In genomic region chr6:165514621-165515020, GRCh38 we compare ENCODE assay signal across 23 cellular contexts.
"Had no signal": no experiment of that assay in that cellular context is flagged by ENCODE, and none has a peak within 500 bp of the region (broad histone marks: within the 10 kb centered on the region; RNA-seq: fewer than 3 reads in every experiment).

No MANE protein-coding gene starts in this region.

- FAIRE-seq: keratinocyte had no signal

- H3K27ac ChIP-seq: colonic mucosa, epithelial cell of prostate, esophagus squamous epithelium, gastrocnemius medialis, heart right ventricle, left lung, lower lobe of right lung had no signal

- H3K27me3 ChIP-seq: colonic mucosa, esophagus squamous epithelium, gastrocnemius medialis, heart right ventricle, left lung had no signal

- DNase-seq: colonic mucosa; cortex of kidney; effector CD8-positive, alpha-beta T cell; effector memory CD8-positive, alpha-beta T cell; endodermal cell; erythroblast; esophagus squamous epithelium; foreskin fibroblast; foreskin melanocyte; gastrocnemius medialis; glutamatergic neuron; head of caudate nucleus; heart right ventricle; hippocampal formation; left cardiac atrium; left ventricle myocardium superior; lower lobe of right lung; mesenchymal stem cell; mucosa of descending colon had no signal

- H3K9me3 ChIP-seq: colonic mucosa, esophagus squamous epithelium, gastrocnemius medialis, heart right ventricle, left lung, lower lobe of right lung, mucosa of descending colon had no signal

- H3K36me3 ChIP-seq: colonic mucosa, esophagus squamous epithelium, gastrocnemius medialis, heart right ventricle, left lung, lower lobe of right lung had no signal

- H3K4me3 ChIP-seq: colonic mucosa, esophagus squamous epithelium, gastrocnemius medialis, heart right ventricle, left lung, lower lobe of right lung, mucosa of descending colon had no signal

- H3K4me1 ChIP-seq: colonic mucosa, esophagus squamous epithelium, gastrocnemius medialis, heart right ventricle, left lung, lower lobe of right lung had no signal

- ATAC-seq: effector memory CD8-positive, alpha-beta T cell; esophagus mucosa; gastrocnemius medialis; heart right ventricle; left cardiac atrium; left lung; left ventricle myocardium superior; lower lobe of right lung; mucosa of descending colon had no signal
